In the genomic region with DNA sequence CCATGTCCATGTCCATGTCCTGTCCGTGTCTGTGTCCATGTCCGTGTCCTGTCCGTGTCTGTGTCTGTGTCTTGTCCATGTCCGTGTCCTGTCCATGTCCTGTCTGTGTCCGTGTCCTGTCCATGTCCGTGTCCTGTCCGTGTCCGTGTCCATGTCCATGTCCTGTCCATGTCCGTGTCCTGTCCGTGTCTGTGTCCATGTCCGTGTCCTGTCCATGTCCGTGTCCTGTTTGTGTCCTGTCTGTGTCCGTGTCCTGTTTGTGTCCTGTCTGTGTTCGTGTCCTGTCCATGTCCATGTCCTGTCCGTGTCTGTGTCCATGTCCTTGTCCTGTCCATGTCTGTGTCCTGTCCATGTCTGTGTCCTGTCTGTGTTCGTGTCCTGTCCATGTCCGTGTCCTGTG, we compare ENCODE assay signal across 35 cellular contexts. TPM values are rescaled to one million over a fixed set of nuclear protein-coding genes. Genes with fewer than 3 reads are reported as not detected.
DNase-seq lines count a peak whose midpoint lies in the region; ATAC-seq and TF ChIP-seq lines count a peak whose summit lies in the region.
"Had no signal": no experiment of that assay in that cellular context is flagged by ENCODE, and none has a peak within 500 bp of the region (broad histone marks: within the 10 kb centered on the region; RNA-seq: fewer than 3 reads in every experiment).

No MANE protein-coding gene starts in this region.

- H3K4me3 ChIP-seq in heart right ventricle, result no peak overlapping the region
- H3K4me3 ChIP-seq in coronary artery, result no peak overlapping the region
- H3K4me3 ChIP-seq in lower lobe of right lung, result no peak overlapping the region
- H3K4me3 ChIP-seq: esophagus squamous epithelium, HAP-1, hepatocyte, transverse colon had no signal

- no peaks in the 10 kb centered on the region for H3K36me3 ChIP-seq in heart right ventricle
- no peaks in the 10 kb centered on the region for H3K36me3 ChIP-seq in lower lobe of right lung
- H3K36me3 ChIP-seq: esophagus squamous epithelium, HAP-1, transverse colon had no signal

- H3K9me3 ChIP-seq in heart right ventricle (no peaks in the 10 kb centered on the region), lower lobe of right lung (no peaks in the 10 kb centered on the region)
- H3K9me3 ChIP-seq: Caco-2, esophagus squamous epithelium, HAP-1, SK-N-SH, transverse colon had no signal

- DNase-seq in left cardiac atrium (peak; percentile 8), heart right ventricle (no peak), coronary artery (ENCODE audit: low spot score) (peak; percentile 47), lower lobe of right lung (peak; percentile 22), DMS53 (lab: John Stamatoyannopoulos, UW) (no peak), T1000 (lab: John Stamatoyannopoulos, UW) (no peak)
- DNase-seq: activated CD4-positive, alpha-beta T cell treated with anti-CD3 and anti-CD28 coated beads for 48 hours; activated naive CD4-positive, alpha-beta T cell treated with Interleukin-2 at 50 U/mL for 16 hours; activated T-cell treated with anti-CD3 and anti-CD28 coated beads, Interleukin-2, amount 50 U/mL, for 4 hours; cortex of kidney; DMS79; esophagus squamous epithelium; foreskin melanocyte; MM.1S; naive B cell; NCI-H1417; NCI-H2081 treated with DMSO at 0.1 percent for 48 hours; NCI-H82; nucleus accumbens; RPMI8226; SK-N-SH; small intestine; stimulated activated CD4-positive, alpha-beta T cell treated with anti-CD3 and anti-CD28 coated beads, Interleukin-2, amount 100 ng/mL, for 24 hours; transverse colon had no signal

- WGBS in heart right ventricle, 2 donors, result 93 to 94% methylated on average over 17 of the region's 17 CpGs

- no peak for ATAC-seq in left cardiac atrium
- no peak for ATAC-seq in heart right ventricle
- ATAC-seq in lower lobe of right lung, result no peak
- ATAC-seq in HG02885 (IDR thresholded peaks at IDR 0.05; ENCODE audit: poor library complexity, unreplicated experiment), result no peak
- ATAC-seq: activated T-cell treated with anti-CD3 and anti-CD28 coated beads, Interleukin-2, amount 50 U/mL, for 4 hours had no signal

- TF ChIP-seq CTCF in heart right ventricle (IDR thresholded peaks at IDR 0.05) (no peak), coronary artery (IDR thresholded peaks at IDR 0.05) (no peak), lower lobe of right lung (IDR thresholded peaks at IDR 0.05) (no peak)

- H3K27ac ChIP-seq in heart right ventricle (no peak overlapping the region), coronary artery (no peak overlapping the region), lower lobe of right lung (no peak overlapping the region)
- H3K27ac ChIP-seq: C4-2B, esophagus squamous epithelium, hepatocyte, KMS-11, transverse colon had no signal

- intact Hi-C loops in left cardiac atrium (cut with DNase I) (no loop called here), heart right ventricle (cut with DNase I) (loop anchor here in 1 of 10 donors (5.0 kb wide), 1 partner anchor 116 kb away; no protein-coding TSS in a partner anchor), lower lobe of right lung (cut with DNase I) (no loop called here)

- H3K4me1 ChIP-seq in heart right ventricle (peaks cover 0 to 1% (median under 1%) of the 10 kb centered on the region in 9 donors), lower lobe of right lung (peaks cover under 1% of the 10 kb centered on the region)
- H3K4me1 ChIP-seq: Caco-2, HAP-1, transverse colon had no signal

- H3K27me3 ChIP-seq in heart right ventricle (peaks cover 8 to 86% (median 66%) of the 10 kb centered on the region in 7 donors), lower lobe of right lung (ENCODE audit: low read depth) (peaks cover 58% of the 10 kb centered on the region)

RNA-seq across cellular contexts. Expression of a gene that starts 54.9 kb away (rescaled TPM):
- total RNA-seq in left cardiac atrium (not detected), heart right ventricle (not detected), lower lobe of right lung (not detected)
- polyA plus RNA-seq in heart right ventricle, result under 1 TPM in 1 of 2 donors, not detected in 1; 0.03 TPM
- total RNA-seq: activated CD8-positive, alpha-beta memory T cell treated with anti-CD3 and anti-CD28 coated beads for 36 hours; activated T-cell treated with anti-CD3 and anti-CD28 coated beads, Interleukin-2, amount 50 U/mL, for 4 hours; esophagus squamous epithelium; hepatocyte; HT-29; mesothelial cell of epicardium; pulmonary artery endothelial cell; transverse colon had no signal
- polyA plus RNA-seq: AG04450, hepatocyte, SK-N-SH, small intestine had no signal

Comparison
In these comparisons a context has a peak if more than half of its experiments do, and no peak if none do; other contexts are left out.
1. DNase-seq: peak in left cardiac atrium (single experiment), coronary artery (single experiment) and lower lobe of right lung (single experiment); none in heart right ventricle (0 of 2), DMS53 (single experiment) and T1000 (single experiment).